ENCODE assay signal across 29 cellular contexts in the genomic region with DNA sequence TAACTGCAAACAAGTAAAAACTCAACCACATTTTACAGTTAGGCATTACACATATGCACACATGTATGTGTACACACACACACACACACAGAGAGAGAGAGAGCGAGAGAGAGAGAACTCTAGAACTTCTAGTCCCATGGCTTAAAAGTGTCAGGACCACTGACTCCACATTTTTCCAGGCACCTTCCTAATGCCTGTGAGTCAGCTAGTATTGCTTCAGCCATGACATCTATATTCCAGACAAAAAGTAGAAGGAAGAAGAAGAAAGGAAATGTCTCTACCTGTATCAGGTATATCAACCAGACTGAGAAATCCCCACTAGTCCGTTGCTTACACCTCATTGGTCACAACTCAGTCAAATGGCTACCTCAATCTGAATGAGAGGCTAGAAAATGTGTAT. TPM values are rescaled to one million over a fixed set of nuclear protein-coding genes. Genes with fewer than 3 reads are reported as not detected.
"Had no signal": no experiment of that assay in that cellular context is flagged by ENCODE, and none has a peak within 500 bp of the region (broad histone marks: within the 10 kb centered on the region; RNA-seq: fewer than 3 reads in every experiment).

No MANE protein-coding gene starts in this region.

- FAIRE-seq: frontal cortex had no signal

- DNase-seq: activated CD4-positive, alpha-beta T cell treated with anti-CD3 and anti-CD28 coated beads for 1 hour; activated CD4-positive, alpha-beta T cell treated with anti-CD3 and anti-CD28 coated beads for 4 hours; activated CD4-positive, alpha-beta T cell treated with anti-CD3 and anti-CD28 coated beads, Interleukin-2, amount 10 ng/mL, durations not matched to agents 7 days and 5 days; activated CD4-positive, alpha-beta T cell treated with anti-CD3 and anti-CD28 coated beads, Interleukin-2, amount 50 U/mL, for 4 hours; activated CD8-positive, alpha-beta memory T cell treated with anti-CD3 and anti-CD28 coated beads for 24 hours; activated CD8-positive, alpha-beta T cell treated with anti-CD3 and anti-CD28 coated beads for 36 hours; activated effector memory CD4-positive, alpha-beta T cell treated with Interleukin-2 at 50 U/mL for 16 hours; activated gamma-delta T cell treated with Interleukin-2 at 50 U/mL for 16 hours; activated naive CD4-positive, alpha-beta T cell treated with Interleukin-2 at 50 U/mL for 16 hours; activated naive CD8-positive, alpha-beta T cell treated with anti-CD3 and anti-CD28 coated beads for 36 hours; activated naive CD8-positive, alpha-beta T cell treated with anti-CD3 and anti-CD28 coated beads, Interleukin-2, amount 50 U/mL, for 24 hours; activated T-cell treated with anti-CD3 and anti-CD28 coated beads, Interleukin-2, amount 50 U/mL, for 4 hours; adrenal gland; brain microvascular endothelial cell; dorsolateral prefrontal cortex; effector memory CD4-positive, alpha-beta T cell; esophagus squamous epithelium; head of caudate nucleus; hippocampal formation; T-helper 2 cell had no signal

- H3K36me3 ChIP-seq: adrenal gland, ascending aorta, brain microvascular endothelial cell, cardiac muscle cell, esophagus squamous epithelium had no signal

- ATAC-seq: activated CD8-positive, alpha-beta T cell treated with anti-CD3 and anti-CD28 coated beads for 36 hours; activated naive CD8-positive, alpha-beta T cell treated with anti-CD3 and anti-CD28 coated beads, Interleukin-2, amount 50 U/mL, for 24 hours; activated T-cell treated with anti-CD3 and anti-CD28 coated beads, Interleukin-2, amount 50 U/mL, for 4 hours; activated T-helper 17 cell treated with anti-CD3 and anti-CD28 coated beads, Interleukin-2, amount 50 U/mL, for 72 hours; WTC11 had no signal

- H3K4me1 ChIP-seq: adrenal gland, ascending aorta, esophagus squamous epithelium had no signal

- H3K4me3 ChIP-seq: adrenal gland, ascending aorta, cardiac muscle cell, coronary artery, dorsolateral prefrontal cortex, esophagus squamous epithelium had no signal

- H3K27me3 ChIP-seq: adrenal gland, ascending aorta, brain microvascular endothelial cell, cardiac muscle cell, esophagus squamous epithelium had no signal

- H3K27ac ChIP-seq: adrenal gland, ascending aorta, brain microvascular endothelial cell, cardiac muscle cell, coronary artery, dorsolateral prefrontal cortex, epithelial cell of prostate, esophagus squamous epithelium, VCaP had no signal

RNA-seq across cellular contexts. Expression of gene TACSTD2, which starts 31.9 kb away (rescaled TPM):
- total RNA-seq: activated CD4-positive, alpha-beta T cell treated with anti-CD3 and anti-CD28 coated beads, Interleukin-2, amount 10 ng/mL, durations not matched to agents 7 days and 5 days; cardiac muscle cell; T-helper 1 cell treated with Interleukin-12 subunit alpha and Interleukin-12 subunit beta and Interleukin-4 antibody, amounts not matched to agents 30 ng/mL and 1 ng/mL, for 36 hours had no signal
